Comparison of ENCODE assay signal across 8 cellular contexts in the genomic region with DNA sequence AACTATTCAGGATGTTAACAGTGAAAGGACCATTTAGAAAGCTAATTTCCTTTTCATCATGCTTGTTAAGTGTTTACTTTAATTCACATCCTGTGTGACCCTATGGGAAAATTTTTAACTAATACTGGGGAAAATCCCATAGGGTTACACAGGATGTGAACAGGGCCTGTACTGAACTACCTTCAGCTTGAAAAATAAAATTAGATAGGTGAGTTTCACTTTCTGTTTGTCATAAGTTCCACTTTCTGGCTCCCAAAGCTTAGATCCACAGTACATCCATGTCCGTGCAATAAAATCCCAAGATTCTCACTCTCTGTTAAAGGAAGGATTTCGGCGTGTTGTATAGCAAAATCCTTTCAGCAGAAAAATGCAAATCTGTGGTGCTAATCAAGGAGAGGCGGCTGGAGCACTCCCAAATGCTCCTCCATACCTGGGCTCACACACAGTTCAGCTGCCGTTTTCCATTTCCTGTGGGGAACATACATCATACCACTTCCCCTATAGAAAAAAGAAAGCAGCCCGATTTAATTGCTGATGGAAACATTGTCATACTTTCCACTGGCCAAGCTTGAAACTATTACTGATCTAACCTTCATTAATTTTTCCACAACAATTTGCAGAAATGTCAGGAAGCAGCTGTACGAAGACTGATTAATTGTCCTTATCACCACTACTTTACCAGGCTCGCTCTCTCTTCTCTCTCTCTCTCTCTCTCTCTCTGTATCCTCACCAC.
DNase-seq lines count a peak whose midpoint lies in the region; ATAC-seq and TF ChIP-seq lines count a peak whose summit lies in the region.

No MANE protein-coding gene starts in this region.

- H3K4me1 ChIP-seq in Peyer's patch (peaks cover 0 to 39% (median 0%) of the 10 kb centered on the region in 4 donors), lung (ENCODE audit: control insufficient read depth in 2 of 2, insufficient read depth in 2 of 2, low read length in 2 of 2) (peaks cover 7 to 32% of the 10 kb centered on the region in 2 donors), testis (peaks cover 3% of the 10 kb centered on the region)

- intact Hi-C loops in testis (cut with DNase I; ENCODE audit: low total_unique reads) = no loop called here

- peak; percentile 67 for ATAC-seq in HG03025 (IDR thresholded peaks at IDR 0.05; ENCODE audit: low FRiP score, unreplicated experiment)
- ATAC-seq in lung (ENCODE audit: insufficient read depth, low FRiP score) = peak; percentile 61

- H3K27me3 ChIP-seq in Peyer's patch (no peaks in the 10 kb centered on the region), lung (ENCODE audit: control insufficient read depth, insufficient read depth) (no peaks in the 10 kb centered on the region), testis (no peaks in the 10 kb centered on the region)

- H3K36me3 ChIP-seq in Peyer's patch (no peaks in the 10 kb centered on the region), lung (ENCODE audit: control insufficient read depth in 2 of 2, insufficient read depth in 2 of 2, low read length in 2 of 2) (no peaks in the 10 kb centered on the region), testis (ENCODE audit: low read depth, missing control alignments) (no peaks in the 10 kb centered on the region)

- H3K4me3 ChIP-seq in Peyer's patch = peak overlapping the region; percentile 34 to 52 (median 42)
- peak overlapping the region; percentile 14 for H3K4me3 ChIP-seq in astrocyte of the spinal cord (ENCODE audit: low read depth, low read length)
- no peak overlapping the region for H3K4me3 ChIP-seq in lung
- peak overlapping the region; percentile 25 to 26 for H3K4me3 ChIP-seq in testis

- in situ Hi-C loops in astrocyte of the spinal cord (cut with HindIII; ENCODE audit: low sequenced_read_pairs) = no loop called here

- peak; percentile 81 for DNase-seq in activated effector memory CD4-positive, alpha-beta T cell treated with anti-CD3 and anti-CD28 coated beads, Interleukin-2, amount 50 U/mL, for 16 hours
- no peak for DNase-seq in activated effector memory CD4-positive, alpha-beta T cell treated with Interleukin-2 at 50 U/mL for 16 hours
- peak in 2 of 3 donors; percentile 62 to 66 for DNase-seq in Peyer's patch
- peak; percentile 45 for DNase-seq in astrocyte of the spinal cord (ENCODE audit: low read depth, low spot score)
- no peak for DNase-seq in lung (ENCODE audit: low spot score)
- DNase-seq in testis = no peak
- no peak for DNase-seq in GDM1 (lab: John Stamatoyannopoulos, UW)

- TF ChIP-seq POLR2A in Peyer's patch (IDR thresholded peaks at IDR 0.05) (no peak), testis (IDR thresholded peaks at IDR 0.05) (no peak)

- WGBS in lung, 2 donors = 6 to 7% methylated on average over 8 of the region's 8 CpGs
- WGBS in testis, 2 donors = 25 to 28% methylated on average over 8 of the region's 8 CpGs

- H3K9me3 ChIP-seq in Peyer's patch (no peaks in the 10 kb centered on the region), lung (ENCODE audit: control insufficient read depth in 2 of 2, insufficient read depth in 1 of 2, low read length in 1 of 2) (no peaks in the 10 kb centered on the region), testis (no peaks in the 10 kb centered on the region)

- peak overlapping the region; percentile 64 to 76 (median 69) for H3K27ac ChIP-seq in Peyer's patch
- peak overlapping the region; percentile 42 to 85 for H3K27ac ChIP-seq in lung (ENCODE audit: low read depth in 1 of 2, low read length in 1 of 2)
- H3K27ac ChIP-seq in testis = peak overlapping the region; percentile 13 to 29

- TF ChIP-seq CTCF in Peyer's patch (IDR thresholded peaks at IDR 0.05) (no peak), astrocyte of the spinal cord (IDR thresholded peaks at IDR 0.05; ENCODE audit: low read depth, low read length) (no peak), lung (IDR thresholded peaks at IDR 0.05; ENCODE audit: control extremely low read depth, extremely low read depth) (no peak), testis (IDR thresholded peaks at IDR 0.05) (no peak)

Comparison
In these comparisons a context has a peak if more than half of its experiments do, and no peak if none do; other contexts are left out.
1. DNase-seq: peak in activated effector memory CD4-positive, alpha-beta T cell treated with anti-CD3 and anti-CD28 coated beads, Interleukin-2, amount 50 U/mL, for 16 hours (single experiment), Peyer's patch (2 of 3) and astrocyte of the spinal cord (single experiment); none in activated effector memory CD4-positive, alpha-beta T cell treated with Interleukin-2 at 50 U/mL for 16 hours (single experiment), lung (single experiment), testis (single experiment) and GDM1 (single experiment).
2. Peak in every context shown above with its lines, with median percentiles within 50 percentile points of each other: H3K27ac ChIP-seq.